Comparison of ENCODE assay signal across 25 cellular contexts in genomic region chr20:25187638-25188037, GRCh38. TPM values are rescaled to one million over a fixed set of nuclear protein-coding genes. Genes with fewer than 3 reads are reported as not detected.
DNase-seq lines count a peak whose midpoint lies in the region; ATAC-seq, FAIRE-seq and TF ChIP-seq lines count a peak whose summit lies in the region.
"Had no signal": no experiment of that assay in that cellular context is flagged by ENCODE, and none has a peak within 500 bp of the region (broad histone marks: within the 10 kb centered on the region; RNA-seq: fewer than 3 reads in every experiment).

No MANE protein-coding gene starts in this region.

- TF ChIP-seq EP300 in HepG2 (IDR thresholded peaks at IDR 0.05; ENCODE audit: low read depth in 2 of 2, low read length in 2 of 2) = no peak
- TF ChIP-seq EP300 in HepG2 (CRISPR knock-in tag; IDR thresholded peaks at IDR 0.05; ENCODE audit: borderline replicate concordance) = no peak

- H3K27ac ChIP-seq in HepG2 (ENCODE audit: extremely low read length, insufficient read depth, low read length) (no peak overlapping the region), right lobe of liver (no peak overlapping the region), KOPT-K1 (ENCODE audit: low read depth, low read length, poor library complexity, severe bottlenecking) (peak overlapping the region; percentile 32), hepatocyte (no peak overlapping the region)
- H3K27ac ChIP-seq: A549; BLaER1 treated with 17β-estradiol and CSF1 and Interleukin-3, amounts not matched to agents 10 nM and 100 nM had no signal

- H3K4me2 ChIP-seq in HepG2 (ENCODE audit: low read depth, low read length) = no peak overlapping the region
- peak overlapping the region; percentile 5 for H3K4me2 ChIP-seq in hepatocyte
- H3K4me2 ChIP-seq: A549; BLaER1 treated with 17β-estradiol and CSF1 and Interleukin-3, amounts not matched to agents 10 nM and 100 nM; GM23338 had no signal

- no peak overlapping the region for H3K4me3 ChIP-seq in HepG2 (replicated peaks in 1 of 3; ENCODE audit: insufficient read depth in 1 of 3, low read depth in 2 of 3, low read length in 3 of 3)
- H3K4me3 ChIP-seq in right lobe of liver = no peak overlapping the region
- no peak overlapping the region for H3K4me3 ChIP-seq in hepatocyte
- H3K4me3 ChIP-seq: A549; BLaER1 treated with 17β-estradiol and CSF1 and Interleukin-3, amounts not matched to agents 10 nM and 100 nM; GM23338 had no signal

- H3K27me3 ChIP-seq in HepG2 (ENCODE audit: control insufficient read depth in 1 of 2, insufficient read depth in 2 of 2, low read length in 2 of 2) (peaks cover 2 to 32% of the 10 kb centered on the region in 2 experiments; a peak in 2 of 5 replicates), right lobe of liver (no peaks in the 10 kb centered on the region), hepatocyte (no peaks in the 10 kb centered on the region)
- H3K27me3 ChIP-seq: BLaER1 treated with 17β-estradiol and CSF1 and Interleukin-3, amounts not matched to agents 10 nM and 100 nM had no signal

- H3K4me1 ChIP-seq in HepG2 (ENCODE audit: insufficient read depth, low read length) (no peaks in the 10 kb centered on the region), right lobe of liver (no peaks in the 10 kb centered on the region), hepatocyte (ENCODE audit: insufficient read depth) (peaks cover 13% of the 10 kb centered on the region)
- H3K4me1 ChIP-seq: A549; BE2C; BLaER1 treated with 17β-estradiol and CSF1 and Interleukin-3, amounts not matched to agents 10 nM and 100 nM had no signal

- H3K4me1 Mint-ChIP-seq in activated T-cell treated with anti-CD3 and anti-CD28 coated beads, Interleukin-2, amount 50 U/mL, for 72 hours (ENCODE audit: low read depth) = no peaks in the 10 kb centered on the region
- H3K4me1 Mint-ChIP-seq: CD14-positive monocyte; CD8-positive, alpha-beta memory T cell; GM23338; H9 had no signal

- peaks cover 38% of the 10 kb centered on the region for H3K27me3 Mint-ChIP-seq in activated T-cell treated with anti-CD3 and anti-CD28 coated beads, Interleukin-2, amount 50 U/mL, for 72 hours (ENCODE audit: low read depth)

- no peak for TF ChIP-seq RAD21 in HepG2 (CRISPR knock-in tag; IDR thresholded peaks at IDR 0.05)

- TF ChIP-seq CTCF in HepG2 (CRISPR knock-in tag; IDR thresholded peaks at IDR 0.05) (no peak), right lobe of liver (IDR thresholded peaks at IDR 0.05) (no peak), hepatocyte (IDR thresholded peaks at IDR 0.05; ENCODE audit: poor library complexity) (no peak)

- no peak for DNase-seq in HepG2 (ENCODE audit: low spot score)
- DNase-seq in right lobe of liver = no peak
- no peak for DNase-seq in hepatocyte (ENCODE audit: low spot score)
- DNase-seq in left lobe of liver (ENCODE audit: low spot score) = no peak
- DNase-seq in activated T-cell treated with anti-CD3 and anti-CD28 coated beads, Interleukin-2, amount 50 U/mL, for 72 hours = no peak
- DNase-seq: 8988T; ACHN; AML-193; BE2C; CD4-positive, alpha-beta T cell; DMS 273 treated with DMSO at 0.1 percent for 48 hours; DMS79; GF-D8; H9 had no signal

- POLR2A ChIA-PET in HepG2 (lab: Yijun Ruan, JAX) = interaction anchor here (2.3 kb wide), 1 partner anchor 8 kb away, joined by 12 read pairs; the partner anchor contains the start of gene ENTPD6

- H2AFZ ChIP-seq in HepG2 (ENCODE audit: low read length) (no peak overlapping the region), hepatocyte (no peak overlapping the region)
- H2AFZ ChIP-seq: GM23338 had no signal

- H4K20me1 ChIP-seq in HepG2 (ENCODE audit: insufficient read depth, low read length) = no peaks in the 10 kb centered on the region
- no peaks in the 10 kb centered on the region for H4K20me1 ChIP-seq in hepatocyte (ENCODE audit: insufficient read depth, poor library complexity, severe bottlenecking)
- H4K20me1 ChIP-seq: BLaER1 treated with 17β-estradiol and CSF1 and Interleukin-3, amounts not matched to agents 10 nM and 100 nM had no signal

- ATAC-seq in HepG2 (peak; percentile 38; the same call in 2 of the 3 replicates), right lobe of liver (no peak), left lobe of liver (no peak), GM18517 (IDR thresholded peaks at IDR 0.05; ENCODE audit: unreplicated experiment) (no peak)
- ATAC-seq in activated T-cell treated with anti-CD3 and anti-CD28 coated beads, Interleukin-2, amount 50 U/mL, for 72 hours (replicated peaks in 1 of 2) = no peak
- ATAC-seq: A549, GM23338, HCT116 had no signal

- H3K36me3 ChIP-seq in HepG2 (replicated peaks in 1 of 2; ENCODE audit: control insufficient read depth in 1 of 2, insufficient read depth in 2 of 2, low read length in 2 of 2) = no peaks in the 10 kb centered on the region
- H3K36me3 ChIP-seq in right lobe of liver = no peaks in the 10 kb centered on the region
- H3K36me3 ChIP-seq in KOPT-K1 (ENCODE audit: insufficient read depth, low read length) = no peaks in the 10 kb centered on the region
- H3K36me3 ChIP-seq in hepatocyte (replicated peaks; ENCODE audit: insufficient read depth, low read depth) = no peaks in the 10 kb centered on the region
- H3K36me3 ChIP-seq: BE2C; BLaER1 treated with 17β-estradiol and CSF1 and Interleukin-3, amounts not matched to agents 10 nM and 100 nM had no signal

- whole genome bisulfite sequencing in HepG2 (ENCODE audit: low lambda C conversion rate) = 34% methylated on average over 7 of the region's 7 CpGs
- WGBS in right lobe of liver (ENCODE audit: insufficient coverage, low coverage, low lambda C conversion rate, missing lambda C conversion rate) = 71% methylated on average over 6 of the region's 7 CpGs
- WGBS in hepatocyte (ENCODE audit: low lambda C conversion rate, missing lambda C conversion rate) = 58% methylated on average over 7 of the region's 7 CpGs

- in situ Hi-C loops in HepG2 (cut with HindIII; ENCODE audit: extremely low pct_ligation_motif_present, low pct_unique_long_range_greater_than_20kb) = no loop called here

- BruUV-seq in HepG2 (replicated peaks; lab: Mats Ljungman, UMichigan) = no TSS peak

- TF ChIP-seq POLR2A in HepG2 (IDR thresholded peaks at IDR 0.05; ENCODE audit: insufficient read depth in 1 of 2, low read depth in 2 of 2, low read length in 2 of 2) (no peak), right lobe of liver (IDR thresholded peaks at IDR 0.05) (no peak)

- H3K9me2 ChIP-seq in hepatocyte (replicated peaks; ENCODE audit: insufficient read depth) = no peaks in the 10 kb centered on the region

- intact Hi-C loops in HepG2 (cut with micrococcal nuclease; ENCODE audit: unreplicated experiment) = no loop called here
- intact Hi-C loops in right lobe of liver (cut with DNase I) = loop anchor here in 1 of 2 donors (10.0 kb wide), 1 partner anchor 103 kb away; the partner anchor contains the start of gene VSX1

- H3K9me3 ChIP-seq in HepG2 (ENCODE audit: low read length) (no peaks in the 10 kb centered on the region), right lobe of liver (no peaks in the 10 kb centered on the region), KOPT-K1 (ENCODE audit: insufficient read depth, low read length, poor library complexity, severe bottlenecking) (peaks cover 7% of the 10 kb centered on the region), hepatocyte (ENCODE audit: low read depth) (no peaks in the 10 kb centered on the region)

- H3K27ac Mint-ChIP-seq in activated T-cell treated with anti-CD3 and anti-CD28 coated beads, Interleukin-2, amount 50 U/mL, for 72 hours = no peak overlapping the region
- H3K27ac Mint-ChIP-seq: CD4-positive, alpha-beta T cell; CD8-positive, alpha-beta memory T cell; GM23338; H9 had no signal

- no peak overlapping the region for H3K4me3 Mint-ChIP-seq in activated T-cell treated with anti-CD3 and anti-CD28 coated beads, Interleukin-2, amount 50 U/mL, for 72 hours
- H3K4me3 Mint-ChIP-seq: CD14-positive monocyte; CD4-positive, alpha-beta T cell; CD8-positive, alpha-beta memory T cell; GM23338; H9 had no signal

- H3K79me2 ChIP-seq in HepG2 (ENCODE audit: insufficient read depth, low read length) (no peaks in the 10 kb centered on the region), hepatocyte (no peaks in the 10 kb centered on the region)

- H3K9me3 Mint-ChIP-seq in activated T-cell treated with anti-CD3 and anti-CD28 coated beads, Interleukin-2, amount 50 U/mL, for 72 hours = peaks cover 0 to 8% of the 10 kb centered on the region in 2 donors

- FAIRE-seq in HepG2 (lab: Jason Lieb, UNC) = no peak
- FAIRE-seq: A549, D721Med, GM12891, GM19239 had no signal

- no peak overlapping the region for H3K9ac ChIP-seq in HepG2 (ENCODE audit: insufficient read depth, low read depth, low read length)
- H3K9ac ChIP-seq: BLaER1 treated with 17β-estradiol and CSF1 and Interleukin-3, amounts not matched to agents 10 nM and 100 nM had no signal

- peaks cover 7 to 10% of the 10 kb centered on the region in 2 donors for H3K36me3 Mint-ChIP-seq in activated T-cell treated with anti-CD3 and anti-CD28 coated beads, Interleukin-2, amount 50 U/mL, for 72 hours (ENCODE audit: insufficient read depth in 2 of 2)
- H3K36me3 Mint-ChIP-seq: CD14-positive monocyte had no signal

- CTCF ChIA-PET in HepG2 (lab: Yijun Ruan, JAX; ENCODE audit: low intra/inter-chr PET ratio, low total read pairs) = no interaction called here

RNA-seq across cellular contexts. Expression of gene ENTPD6, which starts 7.9 kb away (rescaled TPM):
- total RNA-seq in HepG2 (2016; rRNA removed; fragmentation: Illumina TruSeq; extraction: Trizol) = 98.4 and 164 TPM in 2 replicates
- 67.6 and 72.5 TPM in 2 replicates for total RNA-seq in HepG2 (2016; cell fraction: cytosol; rRNA removed; fragmentation: Illumina TruSeq; extraction: Trizol; ENCODE audit: low read depth)
- 90.5 and 177 TPM in 2 replicates for total RNA-seq in HepG2 (2016; cell fraction: insoluble cytoplasmic fraction; rRNA removed; fragmentation: Illumina TruSeq; extraction: Trizol)
- total RNA-seq in HepG2 (2016; cell fraction: membrane; rRNA removed; fragmentation: Illumina TruSeq; extraction: Trizol) = 139 and 152 TPM in 2 replicates
- 149 and 161 TPM in 2 replicates for total RNA-seq in HepG2 (2016; cell fraction: nucleus; rRNA removed; fragmentation: Illumina TruSeq; extraction: Trizol)
- polyA plus RNA-seq in HepG2 (2011; rRNA removed) = 172 and 221 TPM in 2 replicates
- polyA plus RNA-seq in HepG2 (2011; cell fraction: cytosol; rRNA removed) = 185 and 213 TPM in 2 replicates
- 538 and 633 TPM in 2 replicates for polyA plus RNA-seq in HepG2 (2011; cell fraction: nucleus; rRNA removed)
- 90.9 and 112 TPM in 2 replicates for polyA plus RNA-seq in HepG2 (2012)
- 59.4 and 67.7 TPM in 2 replicates for polyA plus RNA-seq in HepG2 (2016; cell fraction: cytosol; fragmentation: Illumina TruSeq; extraction: Trizol; ENCODE audit: low read depth)
- 85.6 and 91.9 TPM in 2 replicates for polyA plus RNA-seq in HepG2 (2016; cell fraction: insoluble cytoplasmic fraction; fragmentation: Illumina TruSeq; extraction: Trizol; ENCODE audit: low read depth)
- 104 and 119 TPM in 2 replicates for polyA plus RNA-seq in HepG2 (2016; cell fraction: membrane; fragmentation: Illumina TruSeq; extraction: Trizol; ENCODE audit: low read depth)
- 320 and 321 TPM in 2 replicates for polyA plus RNA-seq in HepG2 (2016; cell fraction: nucleus; fragmentation: Illumina TruSeq; extraction: Trizol; ENCODE audit: insufficient read depth, low read depth)
- polyA minus RNA-seq in HepG2 (2011; rRNA and poly(A)+ RNA removed; ENCODE audit: low replicate concordance) = 25.3 and 228 TPM in 2 replicates
- polyA minus RNA-seq in HepG2 (2011; cell fraction: cytosol; rRNA and poly(A)+ RNA removed) = 56.6 and 60.3 TPM in 2 replicates
- 98.2 and 106 TPM in 2 replicates for polyA minus RNA-seq in HepG2 (2011; cell fraction: nucleus; rRNA and poly(A)+ RNA removed)
- total RNA-seq in right lobe of liver = 10 to 100 TPM; 28.8 to 48.4 (median 34.6) TPM
- total RNA-seq in hepatocyte = 58.1 and 80.4 TPM in 2 replicates
- polyA plus RNA-seq in hepatocyte = 87.1 and 92.0 TPM in 2 replicates
- total RNA-seq in left lobe of liver = 33.4 TPM
- 10 to 100 TPM; 55.3 to 58.7 TPM for total RNA-seq in activated T-cell treated with anti-CD3 and anti-CD28 coated beads, Interleukin-2, amount 50 U/mL, for 72 hours
